ENCODE assay signal across 11 cellular contexts in genomic region chr19:18559685-18560084, GRCh38. TPM values are rescaled to one million over a fixed set of nuclear protein-coding genes. Genes with fewer than 3 reads are reported as not detected.
DNase-seq lines count a peak whose midpoint lies in the region; ATAC-seq and TF ChIP-seq lines count a peak whose summit lies in the region.
"Had no signal": no experiment of that assay in that cellular context is flagged by ENCODE, and none has a peak within 500 bp of the region (broad histone marks: within the 10 kb centered on the region; RNA-seq: fewer than 3 reads in every experiment).

No MANE protein-coding gene starts in this region.

- H3K4me3 ChIP-seq in PC-9 (no peak overlapping the region), coronary artery (no peak overlapping the region), skeletal muscle satellite cell (ENCODE audit: low read length) (no peak overlapping the region), H7 (ENCODE audit: insufficient read depth, low read depth, low read length) (no peak overlapping the region)
- H3K4me3 ChIP-seq: esophagus squamous epithelium had no signal

- peaks cover 38% of the 10 kb centered on the region; the same call in 1 of the 2 replicates for H3F3A ChIP-seq in PC-9 (ENCODE audit: insufficient read depth, low read depth)

- POLR2A ChIA-PET in activated CD4-positive, alpha-beta T cell treated with anti-CD3 and anti-CD28 coated beads for 36 hours (lab: Charles Lee), result interaction anchor here (0.6 kb wide), 2 partner anchors 29 to 42 kb away, joined by 3 to 8 read pairs; partner anchors contain the start of gene REX1BD
- POLR2A ChIA-PET in PC-9 (lab: Charles Lee; ENCODE audit: unreplicated experiment), result interaction anchor here (0.6 kb wide), 1 partner anchor 39 kb away, joined by 3 read pairs; no protein-coding TSS in a partner anchor

- ATAC-seq in activated CD4-positive, alpha-beta T cell treated with anti-CD3 and anti-CD28 coated beads for 36 hours, result no peak
- no peak for ATAC-seq in GM21367 (IDR thresholded peaks at IDR 0.05; ENCODE audit: unreplicated experiment)

- no TSS peak for BruUV-seq in PC-9 (replicated peaks; lab: Mats Ljungman, UMichigan)

- H3K79me2 ChIP-seq in PC-9 (ENCODE audit: low read depth), result peaks cover 37% of the 10 kb centered on the region

- peaks cover 20% of the 10 kb centered on the region for H3K4me1 Mint-ChIP-seq in activated CD4-positive, alpha-beta T cell treated with anti-CD3 and anti-CD28 coated beads for 36 hours

- TF ChIP-seq CTCF in PC-9 (conservative IDR thresholded peaks at IDR 0.05) (no peak), coronary artery (IDR thresholded peaks at IDR 0.05) (no peak)

- no peaks in the 10 kb centered on the region for H3K9me3 Mint-ChIP-seq in activated CD4-positive, alpha-beta T cell treated with anti-CD3 and anti-CD28 coated beads for 36 hours (ENCODE audit: low read depth)

- H3K27ac Mint-ChIP-seq in activated CD4-positive, alpha-beta T cell treated with anti-CD3 and anti-CD28 coated beads for 36 hours, result peak overlapping the region; percentile 92

- H2AFZ ChIP-seq in PC-9, result no peak overlapping the region

- H3K4me2 ChIP-seq in PC-9 (peak overlapping the region; percentile 98; the same call in 1 of the 2 replicates), skeletal muscle satellite cell (ENCODE audit: low read length) (peak overlapping the region; percentile 97)

- peaks cover 5% of the 10 kb centered on the region; the same call in 1 of the 2 replicates for H3K36me3 ChIP-seq in PC-9 (ENCODE audit: low read depth)
- H3K36me3 ChIP-seq in skeletal muscle satellite cell (ENCODE audit: insufficient read depth, low read length), result peaks cover 16% of the 10 kb centered on the region
- H3K36me3 ChIP-seq in H7 (replicated peaks; ENCODE audit: control insufficient read depth, insufficient read depth, low read length), result peaks cover 13% of the 10 kb centered on the region

- no peak for DNase-seq in activated CD4-positive, alpha-beta T cell treated with anti-CD3 and anti-CD28 coated beads for 36 hours
- no peak for DNase-seq in activated CD4-positive, alpha-beta T cell treated with anti-CD3 and anti-CD28 coated beads for 48 hours
- DNase-seq in PC-9 (no peak), coronary artery (ENCODE audit: low spot score) (no peak), H7 (no peak), OCI-M2 (lab: John Stamatoyannopoulos, UW; ENCODE audit: unreplicated experiment) (no peak)
- DNase-seq: esophagus squamous epithelium; stimulated activated naive CD4-positive, alpha-beta T cell had no signal

- H3K9me2 ChIP-seq in PC-9 (ENCODE audit: insufficient read depth), result no peaks in the 10 kb centered on the region

- intact Hi-C loops in activated CD4-positive, alpha-beta T cell treated with anti-CD3 and anti-CD28 coated beads for 36 hours (cut with DNase I, micrococcal nuclease), result loop anchor here in 1 of 2 experiments (1.0 kb wide), 1 partner anchor 8 kb away; no protein-coding TSS in a partner anchor
- intact Hi-C loops in PC-9 (cut with micrococcal nuclease; ENCODE audit: unreplicated experiment), result no loop called here

- H4K20me1 ChIP-seq in PC-9 (ENCODE audit: insufficient read depth), result no peaks in the 10 kb centered on the region

- peak overlapping the region; percentile 91 for H3K4me3 Mint-ChIP-seq in activated CD4-positive, alpha-beta T cell treated with anti-CD3 and anti-CD28 coated beads for 36 hours

- no peak overlapping the region for H3K9ac ChIP-seq in skeletal muscle satellite cell (ENCODE audit: low read depth, low read length)

- H3K36me3 Mint-ChIP-seq in activated CD4-positive, alpha-beta T cell treated with anti-CD3 and anti-CD28 coated beads for 36 hours (ENCODE audit: low read depth), result peaks cover 26% of the 10 kb centered on the region

- CTCF ChIA-PET in activated CD4-positive, alpha-beta T cell treated with anti-CD3 and anti-CD28 coated beads for 36 hours (lab: Charles Lee), result interaction anchor here (0.6 to 3.0 kb wide), 5 partner anchors 12 to 602 kb away, joined by 3 to 17 read pairs (median 3); partner anchors contain the start of genes REX1BD and UBA52
- CTCF ChIA-PET in PC-9 (lab: Charles Lee), result interaction anchor here (0.6 kb wide), 2 partner anchors 120 to 449 kb away, joined by 3 to 7 read pairs; no protein-coding TSS in a partner anchor

- H3K27me3 ChIP-seq in PC-9 (ENCODE audit: insufficient read depth, low read depth), result no peaks in the 10 kb centered on the region
- no peaks in the 10 kb centered on the region for H3K27me3 ChIP-seq in skeletal muscle satellite cell (ENCODE audit: control insufficient read depth, insufficient read depth, low read length)
- no peaks in the 10 kb centered on the region for H3K27me3 ChIP-seq in H7 (ENCODE audit: control insufficient read depth, insufficient read depth, low read length)
- H3K27me3 ChIP-seq: esophagus squamous epithelium had no signal

- H3K4me1 ChIP-seq in PC-9 (replicated peaks; ENCODE audit: insufficient read depth), result 0 out of 2 replicates have a peak, but pooled peaks cover 10% of the 10 kb centered on the region
- peaks cover 32% of the 10 kb centered on the region for H3K4me1 ChIP-seq in skeletal muscle satellite cell (ENCODE audit: control insufficient read depth, insufficient read depth, low read length)

- H3K27ac ChIP-seq in PC-9 (no peak overlapping the region), coronary artery (peak overlapping the region; percentile 89 to 95)
- H3K27ac ChIP-seq: HL-60 had no signal

- H3K9me3 ChIP-seq in PC-9 (ENCODE audit: insufficient read depth, low read depth) (no peaks in the 10 kb centered on the region), skeletal muscle satellite cell (replicated peaks; ENCODE audit: low read length) (no peaks in the 10 kb centered on the region)
- H3K9me3 ChIP-seq: esophagus squamous epithelium had no signal

- H3K27me3 Mint-ChIP-seq in activated CD4-positive, alpha-beta T cell treated with anti-CD3 and anti-CD28 coated beads for 36 hours, result no peaks in the 10 kb centered on the region

RNA-seq across cellular contexts. Expression of gene KXD1, which starts 2.0 kb away (rescaled TPM):
- 100 to 1,000 TPM; 121 to 170 TPM for total RNA-seq in activated CD4-positive, alpha-beta T cell treated with anti-CD3 and anti-CD28 coated beads for 36 hours
- 97.0 and 101 TPM in 2 replicates for total RNA-seq in PC-9 (2021)
- total RNA-seq in skeletal muscle satellite cell (2012; rRNA removed), result 142 and 164 TPM in 2 replicates
- 190 and 202 TPM in 2 replicates for total RNA-seq in H7 (2014; rRNA removed; shearing (Covaris generic))

RNA-seq across cellular contexts. Expression of gene UBA52, which starts 12.0 kb away (rescaled TPM):
- 1,000 to 10,000 TPM; 1,703 to 2,296 TPM for total RNA-seq in activated CD4-positive, alpha-beta T cell treated with anti-CD3 and anti-CD28 coated beads for 36 hours
- 1,141 and 1,151 TPM in 2 replicates for total RNA-seq in PC-9 (2021)
- total RNA-seq in skeletal muscle satellite cell (2012; rRNA removed), result 695 and 1,141 TPM in 2 replicates
- 1,268 and 1,295 TPM in 2 replicates for total RNA-seq in H7 (2014; rRNA removed; shearing (Covaris generic))

RNA-seq across cellular contexts. Expression of gene FKBP8, which starts 16.3 kb away (rescaled TPM):
- 100 to 1,000 TPM; 208 to 211 TPM for total RNA-seq in activated CD4-positive, alpha-beta T cell treated with anti-CD3 and anti-CD28 coated beads for 36 hours
- 231 and 320 TPM in 2 replicates for total RNA-seq in PC-9 (2021)
- 170 and 228 TPM in 2 replicates for total RNA-seq in skeletal muscle satellite cell (2012; rRNA removed)
- total RNA-seq in H7 (2014; rRNA removed; shearing (Covaris generic)), result 446 and 481 TPM in 2 replicates

RNA-seq across cellular contexts. Expression of gene REX1BD, which starts 28.9 kb away (rescaled TPM):
- 10 to 100 TPM; 47.8 to 81.3 TPM for total RNA-seq in activated CD4-positive, alpha-beta T cell treated with anti-CD3 and anti-CD28 coated beads for 36 hours
- total RNA-seq in PC-9 (2021), result 44.8 and 64.3 TPM in 2 replicates
- total RNA-seq in skeletal muscle satellite cell (2012; rRNA removed), result 54.2 and 74.0 TPM in 2 replicates
- 117 TPM in 2 replicates for total RNA-seq in H7 (2014; rRNA removed; shearing (Covaris generic))

RNA-seq across cellular contexts. Expression of gene ELL, which starts 37.8 kb away (rescaled TPM):
- total RNA-seq in activated CD4-positive, alpha-beta T cell treated with anti-CD3 and anti-CD28 coated beads for 36 hours, result 10 to 100 TPM; 20.2 to 21.4 TPM
- 12.9 and 14.6 TPM in 2 replicates for total RNA-seq in PC-9 (2021)
- total RNA-seq in skeletal muscle satellite cell (2012; rRNA removed), result 11.8 and 12.2 TPM in 2 replicates
- 16.4 and 17.0 TPM in 2 replicates for total RNA-seq in H7 (2014; rRNA removed; shearing (Covaris generic))
